20 cellular contexts compared by ENCODE assay signal in genomic region chr16:49923411-49923810, GRCh38.
DNase-seq lines count a peak whose midpoint lies in the region; ATAC-seq and TF ChIP-seq lines count a peak whose summit lies in the region.
"Had no signal": no experiment of that assay in that cellular context is flagged by ENCODE, and none has a peak within 500 bp of the region (broad histone marks: within the 10 kb centered on the region; RNA-seq: fewer than 3 reads in every experiment).

No MANE protein-coding gene starts in this region.

- H4K91ac ChIP-seq in mesenchymal stem cell (ENCODE audit: low read length): no peak overlapping the region

- H2BK120ac ChIP-seq in mesenchymal stem cell (ENCODE audit: low read depth, low read length): no peak overlapping the region

- H3K4ac ChIP-seq in mesenchymal stem cell (ENCODE audit: low read depth in 1 of 2, low read length in 2 of 2): no peak overlapping the region

- H3K9me2 ChIP-seq in MM.1S (replicated peaks; ENCODE audit: insufficient read depth, low read length): no peaks in the 10 kb centered on the region

- no peak overlapping the region for H2BK5ac ChIP-seq in mesenchymal stem cell (ENCODE audit: low read depth, low read length, poor library complexity, severe bottlenecking)

- H2AFZ ChIP-seq in MM.1S (ENCODE audit: low read length): no peak overlapping the region
- H2AFZ ChIP-seq in mesenchymal stem cell (ENCODE audit: low read depth, low read length): no peak overlapping the region

- no peak for TF ChIP-seq POLR2A in sigmoid colon (IDR thresholded peaks at IDR 0.05)

- no peak overlapping the region for H3K14ac ChIP-seq in mesenchymal stem cell (ENCODE audit: low read length in 2 of 2)

- H3K4me1 ChIP-seq in MM.1S (ENCODE audit: low read length) (no peaks in the 10 kb centered on the region), sigmoid colon (no peaks in the 10 kb centered on the region), mesenchymal stem cell (ENCODE audit: control insufficient read depth, insufficient read depth, low read depth, low read length) (peaks cover 2% of the 10 kb centered on the region)
- H3K4me1 ChIP-seq: Peyer's patch had no signal

- no peak overlapping the region for H3K4me3 ChIP-seq in MM.1S (ENCODE audit: low read length)
- H3K4me3 ChIP-seq in sigmoid colon: no peak overlapping the region
- no peak overlapping the region for H3K4me3 ChIP-seq in mesenchymal stem cell (ENCODE audit: insufficient read depth in 1 of 2, low read depth in 1 of 2, low read length in 2 of 2)
- H3K4me3 ChIP-seq: MG63, Peyer's patch had no signal

- no peak overlapping the region for H2BK12ac ChIP-seq in mesenchymal stem cell (ENCODE audit: low read length in 2 of 2)

- no peak for TF ChIP-seq CTCF in MM.1S (IDR thresholded peaks at IDR 0.05; ENCODE audit: low read length)
- no peak for TF ChIP-seq CTCF in chondrocyte (IDR thresholded peaks at IDR 0.05)
- TF ChIP-seq CTCF in sigmoid colon (IDR thresholded peaks at IDR 0.05): no peak
- no peak for TF ChIP-seq CTCF in GM10266 (IDR thresholded peaks at IDR 0.05; ENCODE audit: control insufficient read depth, insufficient read depth, low read depth, missing control alignments)

- no peak overlapping the region for H3K18ac ChIP-seq in mesenchymal stem cell (ENCODE audit: low read depth in 1 of 2, low read length in 2 of 2)

- H3K4me2 ChIP-seq in MM.1S (ENCODE audit: low read depth, low read length) (peak overlapping the region; percentile 29; the same call in 1 of the 2 replicates), mesenchymal stem cell (ENCODE audit: low read length, poor library complexity, severe bottlenecking) (no peak overlapping the region)

- no peak overlapping the region for H3K9ac ChIP-seq in MM.1S (ENCODE audit: low read length)
- H3K9ac ChIP-seq in mesenchymal stem cell (ENCODE audit: low read length): no peak overlapping the region

- H3K27ac ChIP-seq in MM.1S (ENCODE audit: low read length) (no peak overlapping the region), sigmoid colon (no peak overlapping the region), mesenchymal stem cell (ENCODE audit: low read length, poor library complexity, severe bottlenecking) (no peak overlapping the region)
- H3K27ac ChIP-seq: 22Rv1, Peyer's patch had no signal

- no peak overlapping the region for H4K8ac ChIP-seq in mesenchymal stem cell (ENCODE audit: low read length)

- intact Hi-C loops in sigmoid colon (cut with DNase I): loop anchor here (2.0 to 5.0 kb wide), 2 partner anchors 431 to 515 kb away; no protein-coding TSS in a partner anchor

- no peaks in the 10 kb centered on the region for H3F3A ChIP-seq in MM.1S (ENCODE audit: insufficient read depth, low read length)

- 90 to 93% methylated on average over 12 of the region's 12 CpGs for WGBS in sigmoid colon, 2 donors
- 88% methylated on average over 12 of the region's 12 CpGs for WGBS in mesenchymal stem cell

- no peak overlapping the region for H3K27ac Mint-ChIP-seq in chondrocyte (ENCODE audit: unreplicated experiment)
- H3K27ac Mint-ChIP-seq: B cell had no signal

- no peaks in the 10 kb centered on the region for H3K36me3 ChIP-seq in MM.1S (replicated peaks; ENCODE audit: insufficient read depth, low read length)
- no peaks in the 10 kb centered on the region for H3K36me3 ChIP-seq in sigmoid colon
- no peaks in the 10 kb centered on the region for H3K36me3 ChIP-seq in mesenchymal stem cell (ENCODE audit: control insufficient read depth in 1 of 2, insufficient read depth in 2 of 2, low read depth in 1 of 2, low read length in 2 of 2)
- H3K36me3 ChIP-seq: MG63, Peyer's patch had no signal

- peak; percentile 48 for DNase-seq in activated effector memory CD4-positive, alpha-beta T cell treated with anti-CD3 and anti-CD28 coated beads, Interleukin-2, amount 50 U/mL, for 16 hours
- no peak for DNase-seq in activated effector memory CD4-positive, alpha-beta T cell treated with Interleukin-2 at 50 U/mL for 16 hours
- DNase-seq in MM.1S: no peak
- DNase-seq in chondrocyte (ENCODE audit: low spot score): peak; percentile 30
- DNase-seq in sigmoid colon: peak; percentile 20
- no peak for DNase-seq in mesenchymal stem cell
- DNase-seq in GM10266 (ENCODE audit: extremely low spot score): no peak
- DNase-seq: Calu3, DMS79 treated with DMSO at 0.1 percent for 48 hours, GOT3, KBM-7, NCI-H2029, NCI-H446 treated with DMSO at 0.1 percent for 48 hours, NCI-H526, SHP77 treated with DMSO at 0.1 percent for 48 hours had no signal

- H3K79me1 ChIP-seq in mesenchymal stem cell (replicated peaks; ENCODE audit: low read length, poor library complexity, severe bottlenecking): no peaks in the 10 kb centered on the region

- H3K9me3 Mint-ChIP-seq in chondrocyte (ENCODE audit: low read depth): no peaks in the 10 kb centered on the region

- H3K27me3 ChIP-seq in MM.1S (replicated peaks; ENCODE audit: insufficient read depth, low read length) (peaks cover under 1% of the 10 kb centered on the region; the same call in 1 of the 2 replicates), sigmoid colon (no peaks in the 10 kb centered on the region), mesenchymal stem cell (ENCODE audit: control insufficient read depth in 1 of 2, insufficient read depth in 1 of 2, low read length in 2 of 2) (peaks cover 13 to 44% of the 10 kb centered on the region in 2 experiments)
- H3K27me3 ChIP-seq: MG63, Peyer's patch had no signal

- no peaks in the 10 kb centered on the region for H3K79me2 ChIP-seq in MM.1S (ENCODE audit: low read length)

- H2BK15ac ChIP-seq in mesenchymal stem cell (ENCODE audit: low read depth, poor library complexity, severe bottlenecking): no peak overlapping the region

- peaks cover 38% of the 10 kb centered on the region for H3K27me3 Mint-ChIP-seq in chondrocyte (ENCODE audit: low read depth)

- no peaks in the 10 kb centered on the region for H4K20me1 ChIP-seq in MM.1S (ENCODE audit: insufficient read depth, low read length)

- H3K4me3 Mint-ChIP-seq in chondrocyte (ENCODE audit: unreplicated experiment): no peak overlapping the region
- H3K4me3 Mint-ChIP-seq: B cell had no signal

- no peak for ATAC-seq in esophagus mucosa

- H3K4me1 Mint-ChIP-seq in chondrocyte (ENCODE audit: low read depth): no peaks in the 10 kb centered on the region
- H3K4me1 Mint-ChIP-seq: B cell had no signal

- TF ChIP-seq EP300 in sigmoid colon (IDR thresholded peaks at IDR 0.05): no peak

- H3K36me3 Mint-ChIP-seq in chondrocyte (ENCODE audit: low read depth): no peaks in the 10 kb centered on the region

- H3K9me3 ChIP-seq in MM.1S (replicated peaks; ENCODE audit: insufficient read depth, low read length) (no peaks in the 10 kb centered on the region), sigmoid colon (no peaks in the 10 kb centered on the region), mesenchymal stem cell (ENCODE audit: control insufficient read depth, low read length) (no peaks in the 10 kb centered on the region)
- H3K9me3 ChIP-seq: MG63, Peyer's patch had no signal

- no peak overlapping the region for H3K23ac ChIP-seq in mesenchymal stem cell (ENCODE audit: low read length in 2 of 2)

- no peak overlapping the region for H2AK5ac ChIP-seq in mesenchymal stem cell (ENCODE audit: low read length, severe bottlenecking)

Comparison
In these comparisons a context has a peak if more than half of its experiments do, and no peak if none do; other contexts are left out.
1. DNase-seq: peak in activated effector memory CD4-positive, alpha-beta T cell treated with anti-CD3 and anti-CD28 coated beads, Interleukin-2, amount 50 U/mL, for 16 hours (single experiment), chondrocyte (single experiment) and sigmoid colon (single experiment); none in activated effector memory CD4-positive, alpha-beta T cell treated with Interleukin-2 at 50 U/mL for 16 hours (single experiment), MM.1S (single experiment), mesenchymal stem cell (single experiment) and GM10266 (single experiment).